In genomic region chr2:27494284-27494943, GRCh38 we compare ENCODE assay signal across 8 cellular contexts. TPM values are rescaled to one million over a fixed set of nuclear protein-coding genes. Genes with fewer than 3 reads are reported as not detected.
DNase-seq lines count a peak whose midpoint lies in the region; ATAC-seq and TF ChIP-seq lines count a peak whose summit lies in the region.

No MANE protein-coding gene starts in this region.

- no peaks in the 10 kb centered on the region for H4K20me1 ChIP-seq in MM.1S (ENCODE audit: insufficient read depth, low read length)

- peaks cover 28% of the 10 kb centered on the region for H3K4me1 ChIP-seq in adipocyte (ENCODE audit: control insufficient read depth, insufficient read depth, low read length)
- peaks cover 11% of the 10 kb centered on the region for H3K4me1 ChIP-seq in iPS-15b (ENCODE audit: control insufficient read depth, insufficient read depth, low read length)
- peaks cover 4 to 14% of the 10 kb centered on the region in 2 donors for H3K4me1 ChIP-seq in gastrocnemius medialis
- H3K4me1 ChIP-seq in MM.1S (ENCODE audit: low read length): no peaks in the 10 kb centered on the region

- no peaks in the 10 kb centered on the region for H3F3A ChIP-seq in MM.1S (ENCODE audit: insufficient read depth, low read length)

- intact Hi-C loops in gastrocnemius medialis (cut with DNase I; ENCODE audit: low total_unique reads): loop anchor here (5.0 kb wide), 1 partner anchor 137 kb away; the partner anchor contains the start of gene GTF3C2

- in situ Hi-C loops in gastrocnemius medialis (cut with MboI; ENCODE audit: low sequenced_read_pairs in 4 of 4): no loop called here

- TF ChIP-seq CTCF in gastrocnemius medialis (IDR thresholded peaks at IDR 0.05 in 4 of 5, conservative IDR thresholded peaks at IDR 0.05 in 1 of 5) (no peak), MM.1S (IDR thresholded peaks at IDR 0.05; ENCODE audit: low read length) (no peak)

- peak; percentile 30 to 47 for TF ChIP-seq POLR2A in gastrocnemius medialis (IDR thresholded peaks at IDR 0.05)

- H3K4me3 ChIP-seq in H7 (ENCODE audit: insufficient read depth, low read depth, low read length): peak overlapping the region; percentile 62
- peak overlapping the region; percentile 77 for H3K4me3 ChIP-seq in adipocyte (ENCODE audit: low read length)
- H3K4me3 ChIP-seq in iPS-15b (ENCODE audit: low read depth, low read length): peak overlapping the region; percentile 77
- H3K4me3 ChIP-seq in gastrocnemius medialis: peak overlapping the region; percentile 46 to 69 (median 56)
- H3K4me3 ChIP-seq in MM.1S (ENCODE audit: low read length): no peak overlapping the region

- H3K4me2 ChIP-seq in MM.1S (ENCODE audit: low read depth, low read length): no peak overlapping the region; the same call in 1 of the 2 replicates

- H3K27me3 ChIP-seq in H7 (ENCODE audit: control insufficient read depth, insufficient read depth, low read length) (peaks cover 44% of the 10 kb centered on the region), adipocyte (replicated peaks; ENCODE audit: control insufficient read depth, insufficient read depth, low read length) (no peaks in the 10 kb centered on the region), iPS-15b (ENCODE audit: control insufficient read depth, insufficient read depth, low read length) (peaks cover 33% of the 10 kb centered on the region), gastrocnemius medialis (peaks cover 13 to 23% (median 22%) of the 10 kb centered on the region in 3 donors), MM.1S (replicated peaks; ENCODE audit: insufficient read depth, low read length) (peaks cover 13% of the 10 kb centered on the region)

- peak overlapping the region in 3 of 4 donors; percentile 6 to 35 (median 18) for H3K27ac ChIP-seq in gastrocnemius medialis
- H3K27ac ChIP-seq in MM.1S (ENCODE audit: low read length): no peak overlapping the region

- H3K79me2 ChIP-seq in MM.1S (ENCODE audit: low read length): no peaks in the 10 kb centered on the region

- H3K9me3 ChIP-seq in adipocyte (ENCODE audit: control insufficient read depth, low read length) (no peaks in the 10 kb centered on the region), iPS-15b (ENCODE audit: control insufficient read depth, insufficient read depth, low read length) (no peaks in the 10 kb centered on the region), gastrocnemius medialis (no peaks in the 10 kb centered on the region), MM.1S (replicated peaks; ENCODE audit: insufficient read depth, low read length) (no peaks in the 10 kb centered on the region)

- H3K9ac ChIP-seq in adipocyte (ENCODE audit: low read length) (peak overlapping the region; percentile 88), iPS-15b (ENCODE audit: low read depth, low read length) (peak overlapping the region; percentile 60), MM.1S (ENCODE audit: low read length) (no peak overlapping the region)

- no peak overlapping the region for H2AFZ ChIP-seq in MM.1S (ENCODE audit: low read length)

- no peaks in the 10 kb centered on the region for H3K9me2 ChIP-seq in MM.1S (replicated peaks; ENCODE audit: insufficient read depth, low read length)

- no peaks in the 10 kb centered on the region for H3K36me3 ChIP-seq in H7 (replicated peaks; ENCODE audit: control insufficient read depth, insufficient read depth, low read length)
- peaks cover 24% of the 10 kb centered on the region for H3K36me3 ChIP-seq in adipocyte (ENCODE audit: control insufficient read depth, insufficient read depth, low read length, severe bottlenecking)
- H3K36me3 ChIP-seq in iPS-15b (ENCODE audit: control insufficient read depth, insufficient read depth, low read length): no peaks in the 10 kb centered on the region
- no peaks in the 10 kb centered on the region for H3K36me3 ChIP-seq in gastrocnemius medialis
- H3K36me3 ChIP-seq in MM.1S (replicated peaks; ENCODE audit: insufficient read depth, low read length): no peaks in the 10 kb centered on the region

- DNase-seq in H7 (no peak), adipocyte (ENCODE audit: low read depth) (peak; percentile 48), gastrocnemius medialis (peak; percentile 29 to 64), NOMO-1 (lab: John Stamatoyannopoulos, UW; ENCODE audit: unreplicated experiment in 2 of 2) (no peak), GM19238 (ENCODE audit: insufficient read length, low spot score) (no peak), MM.1S (no peak)

- peak; percentile 43 to 50 for ATAC-seq in gastrocnemius medialis
- ATAC-seq in HG02678 (IDR thresholded peaks at IDR 0.05; ENCODE audit: unreplicated experiment): no peak

RNA-seq across cellular contexts. Expression of gene FNDC4, which starts 0.6 kb away (rescaled TPM):
- total RNA-seq in H7 (2014; rRNA removed; shearing (Covaris generic)): 7.4 and 9.7 TPM in 2 replicates
- total RNA-seq in gastrocnemius medialis: 1 to 10 TPM; 2.0 to 6.4 (median 3.1) TPM

RNA-seq across cellular contexts. Expression of gene GCKR, which starts 2.2 kb away (rescaled TPM):
- 0.07 TPM in 1 of 2 replicates, not detected in the other for total RNA-seq in H7 (2014; rRNA removed; shearing (Covaris generic))
- total RNA-seq in gastrocnemius medialis: under 1 TPM in 1 of 4 donors, not detected in 3; 0.40 TPM

RNA-seq across cellular contexts. Expression of gene IFT172, which starts 4.9 kb away (rescaled TPM):
- 9.8 and 14.2 TPM in 2 replicates for total RNA-seq in H7 (2014; rRNA removed; shearing (Covaris generic))
- total RNA-seq in gastrocnemius medialis: 10 to 100 TPM in 2 of 4 donors, 1 to 10 TPM in 2; 3.1 to 16.8 (median 8.6) TPM

RNA-seq across cellular contexts. Expression of gene KRTCAP3, which starts 52.2 kb away (rescaled TPM):
- 9.0 and 13.4 TPM in 2 replicates for total RNA-seq in H7 (2014; rRNA removed; shearing (Covaris generic))
- total RNA-seq in gastrocnemius medialis: 1 to 10 TPM in 1 of 4 donors, under 1 TPM in 1, not detected in 2; 0.93 to 2.1 TPM

Comparison
In these comparisons a context has a peak if more than half of its experiments do, and no peak if none do; other contexts are left out.
1. DNase-seq: peak in adipocyte (single experiment) and gastrocnemius medialis (2 of 2); none in H7 (single experiment), NOMO-1 (0 of 2), GM19238 (single experiment) and MM.1S (single experiment).